23 cellular contexts compared by ENCODE assay signal in the genomic region with DNA sequence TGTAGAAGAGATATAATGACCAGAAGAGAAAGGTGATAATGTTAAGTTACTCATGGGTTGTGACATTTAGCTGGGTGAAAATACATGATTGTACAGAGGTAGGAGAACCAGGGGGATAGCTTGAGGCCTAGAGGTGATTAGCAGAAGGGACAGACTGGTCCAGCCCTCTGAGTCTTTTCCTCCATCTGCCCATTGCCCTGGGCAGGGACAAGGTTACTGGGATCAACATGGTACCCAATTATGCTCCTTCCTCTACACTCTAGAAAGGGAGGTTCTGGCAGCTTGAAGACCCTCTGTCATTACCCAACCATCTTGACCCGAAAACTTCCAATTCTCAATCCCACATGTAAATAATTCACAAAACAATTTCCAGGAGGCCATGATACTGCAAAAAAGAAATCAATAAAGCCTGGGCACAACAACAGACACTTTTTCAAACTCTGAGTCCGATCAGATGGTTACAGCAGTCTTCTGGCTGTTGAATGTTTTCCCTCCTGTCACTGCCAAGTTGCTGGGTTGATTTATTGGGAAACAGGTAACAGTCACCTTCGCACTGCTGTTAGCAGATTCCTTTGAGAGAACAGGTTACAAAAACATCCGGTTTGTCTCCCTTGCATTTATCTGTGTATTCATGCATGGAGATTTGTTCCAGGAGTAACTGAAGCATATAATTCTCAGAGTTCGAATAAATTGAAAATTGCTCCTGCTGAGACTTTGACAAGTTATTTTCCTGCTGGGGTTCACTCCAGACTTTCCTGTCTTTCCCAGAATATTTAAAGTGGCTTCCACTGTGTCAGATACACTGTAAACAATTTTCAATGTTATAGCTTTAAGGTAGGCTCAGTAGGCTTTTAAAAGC.
DNase-seq lines count a peak whose midpoint lies in the region; TF ChIP-seq lines count a peak whose summit lies in the region.
"Had no signal": no experiment of that assay in that cellular context is flagged by ENCODE, and none has a peak within 500 bp of the region (broad histone marks: within the 10 kb centered on the region; RNA-seq: fewer than 3 reads in every experiment).

No MANE protein-coding gene starts in this region.

- H3K36me3 ChIP-seq in HUES48 (ENCODE audit: control insufficient read depth, insufficient read depth, low read length) (no peaks in the 10 kb centered on the region), neural cell (ENCODE audit: insufficient read depth, low read length) (no peaks in the 10 kb centered on the region)

- POLR2A ChIA-PET in GM10248 (lab: Yijun Ruan, JAX): no interaction called here
- POLR2A ChIA-PET in activated CD4-positive, alpha-beta T cell treated with anti-CD3 and anti-CD28 coated beads, Interleukin-2, amount 10 ng/mL, durations not matched to agents 7 days and 5 days (lab: Charles Lee): interaction anchor here (0.6 kb wide), 1 partner anchor 1821 kb away, joined by 3 read pairs; no protein-coding TSS in a partner anchor

- no peaks in the 10 kb centered on the region for H4K20me1 ChIP-seq in neural cell (ENCODE audit: insufficient read depth)

- H3K27ac Mint-ChIP-seq in activated CD4-positive, alpha-beta T cell treated with anti-CD3 and anti-CD28 coated beads, Interleukin-2, amount 10 ng/mL, durations not matched to agents 7 days and 5 days: no peak overlapping the region
- H3K27ac Mint-ChIP-seq: HFFc6 had no signal

- no peak for TF ChIP-seq RAD21 in neural cell (conservative IDR thresholded peaks at IDR 0.05)

- no peaks in the 10 kb centered on the region for H3F3A ChIP-seq in neural cell (ENCODE audit: insufficient read depth, low read length, poor library complexity, severe bottlenecking)

- H3K79me2 ChIP-seq in neural cell (replicated peaks; ENCODE audit: insufficient read depth, low read length): no peaks in the 10 kb centered on the region

- H3K4me1 Mint-ChIP-seq in activated CD4-positive, alpha-beta T cell treated with anti-CD3 and anti-CD28 coated beads, Interleukin-2, amount 10 ng/mL, durations not matched to agents 7 days and 5 days: no peaks in the 10 kb centered on the region

- H3K27ac ChIP-seq in HUES48 (ENCODE audit: low read depth, low read length): peak overlapping the region; percentile 26
- H3K27ac ChIP-seq in neural cell (ENCODE audit: low read length): peak overlapping the region; percentile 4
- no peak overlapping the region for H3K27ac ChIP-seq in caudate nucleus (ENCODE audit: low read depth, low read length)
- H3K27ac ChIP-seq: 22Rv1, C4-2B had no signal

- no peak overlapping the region for H3K4me3 Mint-ChIP-seq in activated CD4-positive, alpha-beta T cell treated with anti-CD3 and anti-CD28 coated beads, Interleukin-2, amount 10 ng/mL, durations not matched to agents 7 days and 5 days
- H3K4me3 Mint-ChIP-seq: HFFc6 had no signal

- peak; percentile 38 for DNase-seq in DMS53 (lab: John Stamatoyannopoulos, UW)
- DNase-seq in DMS53 treated with DMSO at 0.1 percent for 48 hours (lab: John Stamatoyannopoulos, UW; ENCODE audit: unreplicated experiment): no peak
- peak; percentile 6 for DNase-seq in epithelial cell of proximal tubule (ENCODE audit: low read depth)
- DNase-seq in GM10248 (ENCODE audit: extremely low spot score): no peak
- no peak for DNase-seq in caudate nucleus (lab: John Stamatoyannopoulos, UW)
- no peak for DNase-seq in activated CD4-positive, alpha-beta T cell treated with anti-CD3 and anti-CD28 coated beads, Interleukin-2, amount 10 ng/mL, durations not matched to agents 7 days and 5 days
- DNase-seq: AML-193, GDM1, HFFc6, KG1, NCI-H1105 treated with DMSO at 0.1 percent for 48 hours, NCI-H187 treated with DMSO at 0.1 percent for 48 hours, NCI-H2171, NCI-H446 treated with DMSO at 0.1 percent for 48 hours, NCI-H82, PC-3, RPMI8226, SHP77 treated with DMSO at 0.1 percent for 48 hours, SK-N-SH had no signal

- H3K9ac ChIP-seq in HUES48 (ENCODE audit: low read depth, low read length) (no peak overlapping the region), neural cell (ENCODE audit: low read length) (no peak overlapping the region)
- H3K9ac ChIP-seq: SK-N-SH had no signal

- H3K4me2 ChIP-seq in neural cell (ENCODE audit: low read length): peak overlapping the region; percentile 50
- H3K4me2 ChIP-seq: SK-N-SH had no signal

- no peak overlapping the region for H2AFZ ChIP-seq in neural cell (ENCODE audit: low read depth, low read length)

- H3K9me3 ChIP-seq in HUES48 (ENCODE audit: control insufficient read depth, insufficient read depth, low read length): no peaks in the 10 kb centered on the region
- no peaks in the 10 kb centered on the region for H3K9me3 ChIP-seq in neural cell (ENCODE audit: low read length)
- H3K9me3 ChIP-seq: SK-N-SH had no signal

- no peak for TF ChIP-seq CTCF in epithelial cell of proximal tubule (conservative IDR thresholded peaks at IDR 0.05; ENCODE audit: low read depth, low read length)
- TF ChIP-seq CTCF in neural cell (IDR thresholded peaks at IDR 0.05; ENCODE audit: poor library complexity, severe bottlenecking): no peak
- TF ChIP-seq CTCF in GM10248 (IDR thresholded peaks at IDR 0.05; ENCODE audit: control extremely low read depth, extremely low read depth, low read depth, missing control alignments): no peak

- no peaks in the 10 kb centered on the region for H3K27me3 ChIP-seq in HUES48 (ENCODE audit: control insufficient read depth, insufficient read depth, low read length)
- no peaks in the 10 kb centered on the region for H3K27me3 ChIP-seq in neural cell (ENCODE audit: insufficient read depth, low read depth, low read length)

- no peaks in the 10 kb centered on the region for H3K36me3 Mint-ChIP-seq in activated CD4-positive, alpha-beta T cell treated with anti-CD3 and anti-CD28 coated beads, Interleukin-2, amount 10 ng/mL, durations not matched to agents 7 days and 5 days (ENCODE audit: low read depth)

- CTCF ChIA-PET in GM10248 (lab: Yijun Ruan, JAX): interaction anchor here (1.6 kb wide), 1 partner anchor 11 kb away, joined by 4 read pairs; no protein-coding TSS in a partner anchor
- CTCF ChIA-PET in activated CD4-positive, alpha-beta T cell treated with anti-CD3 and anti-CD28 coated beads, Interleukin-2, amount 10 ng/mL, durations not matched to agents 7 days and 5 days (lab: Charles Lee): no interaction called here

- no peaks in the 10 kb centered on the region for H3K9me2 ChIP-seq in neural cell (ENCODE audit: insufficient read depth, low read length)
- H3K9me2 ChIP-seq: SK-N-SH had no signal

- H3K4me3 ChIP-seq in HUES48 (ENCODE audit: low read depth, low read length): no peak overlapping the region
- no peak overlapping the region for H3K4me3 ChIP-seq in epithelial cell of proximal tubule (ENCODE audit: low read depth, low read length)
- peak overlapping the region; percentile 27 for H3K4me3 ChIP-seq in neural cell (ENCODE audit: low read length)

- TF ChIP-seq EP300 in neural cell (conservative IDR thresholded peaks at IDR 0.05; ENCODE audit: poor library complexity, severe bottlenecking): no peak

- H3K9me3 Mint-ChIP-seq in activated CD4-positive, alpha-beta T cell treated with anti-CD3 and anti-CD28 coated beads, Interleukin-2, amount 10 ng/mL, durations not matched to agents 7 days and 5 days: no peaks in the 10 kb centered on the region
- H3K9me3 Mint-ChIP-seq: HFFc6 had no signal

- peaks cover 3% of the 10 kb centered on the region for H3K27me3 Mint-ChIP-seq in activated CD4-positive, alpha-beta T cell treated with anti-CD3 and anti-CD28 coated beads, Interleukin-2, amount 10 ng/mL, durations not matched to agents 7 days and 5 days

- peaks cover 12% of the 10 kb centered on the region for H3K4me1 ChIP-seq in HUES48 (ENCODE audit: control insufficient read depth, insufficient read depth, low read length)

TF ChIP-seq in neural cell, 6 proteins besides CTCF, POLR2A, EP300 and RAD21:
- TF ChIP-seq SMC3 (conservative IDR thresholded peaks at IDR 0.05; ENCODE audit: poor library complexity) (no peak), POLR2AphosphoS5 (IDR thresholded peaks at IDR 0.05) (no peak), EZH2 (IDR thresholded peaks at IDR 0.05; ENCODE audit: borderline replicate concordance, insufficient read depth, low read length, poor library complexity, severe bottlenecking) (no peak)
- TF ChIP-seq, protein P1, sequence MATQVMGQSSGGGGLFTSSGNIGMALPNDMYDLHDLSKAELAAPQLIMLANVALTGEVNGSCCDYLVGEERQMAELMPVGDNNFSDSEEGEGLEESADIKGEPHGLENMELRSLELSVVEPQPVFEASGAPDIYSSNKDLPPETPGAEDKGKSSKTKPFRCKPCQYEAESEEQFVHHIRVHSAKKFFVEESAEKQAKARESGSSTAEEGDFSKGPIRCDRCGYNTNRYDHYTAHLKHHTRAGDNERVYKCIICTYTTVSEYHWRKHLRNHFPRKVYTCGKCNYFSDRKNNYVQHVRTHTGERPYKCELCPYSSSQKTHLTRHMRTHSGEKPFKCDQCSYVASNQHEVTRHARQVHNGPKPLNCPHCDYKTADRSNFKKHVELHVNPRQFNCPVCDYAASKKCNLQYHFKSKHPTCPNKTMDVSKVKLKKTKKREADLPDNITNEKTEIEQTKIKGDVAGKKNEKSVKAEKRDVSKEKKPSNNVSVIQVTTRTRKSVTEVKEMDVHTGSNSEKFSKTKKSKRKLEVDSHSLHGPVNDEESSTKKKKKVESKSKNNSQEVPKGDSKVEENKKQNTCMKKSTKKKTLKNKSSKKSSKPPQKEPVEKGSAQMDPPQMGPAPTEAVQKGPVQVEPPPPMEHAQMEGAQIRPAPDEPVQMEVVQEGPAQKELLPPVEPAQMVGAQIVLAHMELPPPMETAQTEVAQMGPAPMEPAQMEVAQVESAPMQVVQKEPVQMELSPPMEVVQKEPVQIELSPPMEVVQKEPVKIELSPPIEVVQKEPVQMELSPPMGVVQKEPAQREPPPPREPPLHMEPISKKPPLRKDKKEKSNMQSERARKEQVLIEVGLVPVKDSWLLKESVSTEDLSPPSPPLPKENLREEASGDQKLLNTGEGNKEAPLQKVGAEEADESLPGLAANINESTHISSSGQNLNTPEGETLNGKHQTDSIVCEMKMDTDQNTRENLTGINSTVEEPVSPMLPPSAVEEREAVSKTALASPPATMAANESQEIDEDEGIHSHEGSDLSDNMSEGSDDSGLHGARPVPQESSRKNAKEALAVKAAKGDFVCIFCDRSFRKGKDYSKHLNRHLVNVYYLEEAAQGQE (IDR thresholded peaks at IDR 0.05; ENCODE audit: borderline replicate concordance): peak; percentile 98

Comparison
In these comparisons a context has a peak if more than half of its experiments do, and no peak if none do; other contexts are left out.
1. DNase-seq: peak in DMS53 (single experiment) and epithelial cell of proximal tubule (single experiment); none in DMS53 treated with DMSO at 0.1 percent for 48 hours (single experiment), GM10248 (single experiment), caudate nucleus (0 of 61) and activated CD4-positive, alpha-beta T cell treated with anti-CD3 and anti-CD28 coated beads, Interleukin-2, amount 10 ng/mL, durations not matched to agents 7 days and 5 days (single experiment).